In the genomic region with DNA sequence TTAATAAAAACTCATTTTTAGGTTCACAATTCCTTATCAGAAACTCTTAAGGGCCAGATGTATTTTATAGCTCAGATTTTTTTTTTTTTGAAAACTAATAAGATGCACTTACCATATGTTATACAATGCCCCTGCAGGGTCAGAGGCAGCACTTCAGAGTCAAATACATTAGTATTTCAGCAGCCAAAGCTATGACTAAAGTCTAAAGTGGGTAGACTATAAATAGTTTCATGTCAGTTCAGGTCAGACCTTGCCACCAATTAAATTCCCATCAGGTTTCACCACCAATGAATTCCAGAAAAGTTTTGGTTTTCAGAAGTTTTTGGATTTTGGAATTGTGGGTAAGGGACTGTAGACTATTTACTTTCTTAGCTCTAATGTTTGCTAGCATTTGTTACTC, we compare ENCODE assay signal across 13 cellular contexts.
DNase-seq lines count a peak whose midpoint lies in the region; ATAC-seq and TF ChIP-seq lines count a peak whose summit lies in the region.
"Had no signal": no experiment of that assay in that cellular context is flagged by ENCODE, and none has a peak within 500 bp of the region (broad histone marks: within the 10 kb centered on the region; RNA-seq: fewer than 3 reads in every experiment).

No MANE protein-coding gene starts in this region.

- peaks cover 69% of the 10 kb centered on the region for H3K4me1 Mint-ChIP-seq in stimulated activated memory B cell treated with anti-CD40 and anti-IgM and Interleukin-4, amounts not matched to agents 10 μg/mL and 1 μg/mL and 100 μg/mL, for 72 hours
- H3K4me1 Mint-ChIP-seq in naive thymus-derived CD8-positive, alpha-beta T cell = peaks cover 36 to 82% (median 76%) of the 10 kb centered on the region in 4 donors

- no peaks in the 10 kb centered on the region for H3K27me3 Mint-ChIP-seq in stimulated activated memory B cell treated with anti-CD40 and anti-IgM and Interleukin-4, amounts not matched to agents 10 μg/mL and 1 μg/mL and 100 μg/mL, for 72 hours
- no peaks in the 10 kb centered on the region for H3K27me3 Mint-ChIP-seq in naive thymus-derived CD8-positive, alpha-beta T cell

- no peak for TF ChIP-seq POLR2A in heart left ventricle (IDR thresholded peaks at IDR 0.05)

- intact Hi-C loops in heart left ventricle (cut with DNase I) = loop anchor here in 1 of 10 donors (10.0 kb wide), 1 partner anchor 94 kb away; no protein-coding TSS in a partner anchor

- TF ChIP-seq CTCF in heart left ventricle (IDR thresholded peaks at IDR 0.05) = no peak

- H4K20me1 ChIP-seq in Karpas-422 (ENCODE audit: insufficient read depth, low read depth, low read length) = peaks cover 23% of the 10 kb centered on the region

- H3K79me2 ChIP-seq in Karpas-422 (ENCODE audit: low read length) = peaks cover 79% of the 10 kb centered on the region

- H2AFZ ChIP-seq in Karpas-422 (ENCODE audit: low read length) = no peak overlapping the region

- H3K27ac Mint-ChIP-seq in stimulated activated memory B cell treated with anti-CD40 and anti-IgM and Interleukin-4, amounts not matched to agents 10 μg/mL and 1 μg/mL and 100 μg/mL, for 72 hours = peak overlapping the region; percentile 11
- H3K27ac Mint-ChIP-seq in naive thymus-derived CD8-positive, alpha-beta T cell = no peak overlapping the region

- no peaks in the 10 kb centered on the region for H3K36me3 Mint-ChIP-seq in stimulated activated memory B cell treated with anti-CD40 and anti-IgM and Interleukin-4, amounts not matched to agents 10 μg/mL and 1 μg/mL and 100 μg/mL, for 72 hours
- peaks cover 0 to 12% (median 0%) of the 10 kb centered on the region in 3 donors for H3K36me3 Mint-ChIP-seq in naive thymus-derived CD8-positive, alpha-beta T cell

- H3K36me3 ChIP-seq in Karpas-422 (ENCODE audit: insufficient read depth, low read length) = no peaks in the 10 kb centered on the region
- H3K36me3 ChIP-seq in heart left ventricle = no peaks in the 10 kb centered on the region
- H3K36me3 ChIP-seq: upper lobe of right lung had no signal

- H3K27me3 ChIP-seq in Karpas-422 (ENCODE audit: low read length) = no peaks in the 10 kb centered on the region
- no peaks in the 10 kb centered on the region for H3K27me3 ChIP-seq in heart left ventricle
- H3K27me3 ChIP-seq: upper lobe of right lung had no signal

- H3K4me1 ChIP-seq in Karpas-422 (ENCODE audit: low read length) (peaks cover 13% of the 10 kb centered on the region), heart left ventricle (peaks cover 0 to 44% (median 24%) of the 10 kb centered on the region in 12 donors)

- POLR2A ChIA-PET in naive thymus-derived CD8-positive, alpha-beta T cell (lab: Charles Lee) = interaction anchor here (0.6 to 1.4 kb wide), 4 partner anchors 17 to 74 kb away, joined by 3 read pairs; no protein-coding TSS in a partner anchor

- no peak overlapping the region for H3K4me2 ChIP-seq in Karpas-422 (ENCODE audit: low read depth, low read length, poor library complexity, severe bottlenecking)
- H3K4me2 ChIP-seq: KMS-11 had no signal

- no peak overlapping the region for H3K4me3 Mint-ChIP-seq in stimulated activated memory B cell treated with anti-CD40 and anti-IgM and Interleukin-4, amounts not matched to agents 10 μg/mL and 1 μg/mL and 100 μg/mL, for 72 hours
- H3K4me3 Mint-ChIP-seq in naive thymus-derived CD8-positive, alpha-beta T cell = peak overlapping the region in 2 of 10 donors; percentile 33 to 37

- ATAC-seq in activated CD4-positive, CD25-positive, alpha-beta regulatory T cell treated with anti-CD3 and anti-CD28 coated beads, Interleukin-2, amount 50 U/mL, for 24 hours = peak; percentile 55
- peak; percentile 70 to 86 (median 82) for ATAC-seq in heart left ventricle
- no peak for ATAC-seq in stimulated activated memory B cell treated with anti-CD40 and anti-IgM and Interleukin-4, amounts not matched to agents 10 μg/mL and 1 μg/mL and 100 μg/mL, for 72 hours
- no peak for ATAC-seq in naive thymus-derived CD8-positive, alpha-beta T cell
- ATAC-seq in GM21360 (IDR thresholded peaks at IDR 0.05; ENCODE audit: unreplicated experiment) = no peak
- no peak for ATAC-seq in GM18867 (IDR thresholded peaks at IDR 0.05; ENCODE audit: unreplicated experiment)
- ATAC-seq: PC-3, upper lobe of right lung had no signal

- no peak overlapping the region for H3K4me3 ChIP-seq in Karpas-422 (ENCODE audit: low read length)
- no peak overlapping the region for H3K4me3 ChIP-seq in heart left ventricle
- H3K4me3 ChIP-seq: upper lobe of right lung had no signal

- no peak for DNase-seq in activated CD4-positive, CD25-positive, alpha-beta regulatory T cell (lab: John Stamatoyannopoulos, UW)
- DNase-seq in Karpas-422 = peak; percentile 47
- no peak for DNase-seq in heart left ventricle
- no peak for DNase-seq in naive thymus-derived CD8-positive, alpha-beta T cell
- DNase-seq: activated naive CD4-positive, alpha-beta T cell treated with anti-CD3 and anti-CD28 coated beads, Interleukin-2, amount 50 U/mL, for 16 hours; NCI-H146; PC-3; upper lobe of right lung had no signal

- no peak overlapping the region for H3K27ac ChIP-seq in Karpas-422 (ENCODE audit: low read length)
- peak overlapping the region in 10 of 12 donors; percentile 9 to 61 (median 42) for H3K27ac ChIP-seq in heart left ventricle
- H3K27ac ChIP-seq: KMS-11, upper lobe of right lung had no signal

- H3K9ac ChIP-seq in Karpas-422 (ENCODE audit: low read length) = no peak overlapping the region
- H3K9ac ChIP-seq: KMS-11 had no signal

- H3K9me3 ChIP-seq in Karpas-422 (ENCODE audit: low read length) (no peaks in the 10 kb centered on the region), heart left ventricle (no peaks in the 10 kb centered on the region)
- H3K9me3 ChIP-seq: upper lobe of right lung had no signal

- no peaks in the 10 kb centered on the region for H3K9me3 Mint-ChIP-seq in stimulated activated memory B cell treated with anti-CD40 and anti-IgM and Interleukin-4, amounts not matched to agents 10 μg/mL and 1 μg/mL and 100 μg/mL, for 72 hours
- H3K9me3 Mint-ChIP-seq in naive thymus-derived CD8-positive, alpha-beta T cell = no peaks in the 10 kb centered on the region

- no peaks in the 10 kb centered on the region for H3K9me2 ChIP-seq in Karpas-422 (replicated peaks; ENCODE audit: insufficient read depth, low read length)

Comparison
In these comparisons a context has a peak if more than half of its experiments do, and no peak if none do; other contexts are left out.
1. ATAC-seq: peak in activated CD4-positive, CD25-positive, alpha-beta regulatory T cell treated with anti-CD3 and anti-CD28 coated beads, Interleukin-2, amount 50 U/mL, for 24 hours (2 of 2) and heart left ventricle (4 of 4); none in stimulated activated memory B cell treated with anti-CD40 and anti-IgM and Interleukin-4, amounts not matched to agents 10 μg/mL and 1 μg/mL and 100 μg/mL, for 72 hours (single experiment), naive thymus-derived CD8-positive, alpha-beta T cell (0 of 2), GM21360 (single experiment) and GM18867 (single experiment).